Comparison of ENCODE assay signal across 9 cellular contexts in genomic region chr1:41486053-41486891, GRCh38. TPM values are rescaled to one million over a fixed set of nuclear protein-coding genes. Genes with fewer than 3 reads are reported as not detected.
A peak's percentile ranks its signal among the peaks of the same experiment; 100 is the strongest.
DNase-seq lines count a peak whose midpoint lies in the region; ATAC-seq, FAIRE-seq and TF ChIP-seq lines count a peak whose summit lies in the region.
"Had no signal": no experiment of that assay in that cellular context is flagged by ENCODE, and none has a peak within 500 bp of the region (broad histone marks: within the 10 kb centered on the region; RNA-seq: fewer than 3 reads in every experiment).

No MANE protein-coding gene starts in this region.

- H3K4me1 Mint-ChIP-seq in brain = peaks cover 83% of the 10 kb centered on the region

- peak overlapping the region; percentile 29 to 61 (median 47) for H3K4me3 Mint-ChIP-seq in brain

- peak; percentile 54 for ATAC-seq in HG02852 (IDR thresholded peaks at IDR 0.05; ENCODE audit: unreplicated experiment)
- ATAC-seq in omental fat pad (ENCODE audit: low FRiP score) = peak; percentile 22
- no peak for ATAC-seq in HG03159 (IDR thresholded peaks at IDR 0.05; ENCODE audit: unreplicated experiment)
- ATAC-seq in HG03571 (IDR thresholded peaks at IDR 0.05; ENCODE audit: unreplicated experiment) = no peak
- ATAC-seq in GM21526 (IDR thresholded peaks at IDR 0.05; ENCODE audit: low FRiP score, unreplicated experiment) = no peak

- peaks cover 19% of the 10 kb centered on the region for H3K27me3 Mint-ChIP-seq in brain

- no peaks in the 10 kb centered on the region for H3K36me3 Mint-ChIP-seq in brain

- H3K27ac Mint-ChIP-seq in brain = peak overlapping the region; percentile 50 to 92 (median 87)

- peak; percentile 96 for FAIRE-seq in G401.6 (lab: Jason Lieb, UNC)

- DNase-seq in omental fat pad (ENCODE audit: low spot score) = no peak
- DNase-seq in DMS53 (lab: John Stamatoyannopoulos, UW) = no peak

- H3K9me3 Mint-ChIP-seq in brain = peaks cover 0 to 2% (median 0%) of the 10 kb centered on the region in 5 experiments

- no peak for TF ChIP-seq CTCF in brain (conservative IDR thresholded peaks at IDR 0.05)
- no peak for TF ChIP-seq CTCF in omental fat pad (IDR thresholded peaks at IDR 0.05)

RNA-seq across cellular contexts. Expression of gene EDN2, which starts 1.8 kb away (rescaled TPM):
- not detected for polyA plus RNA-seq in brain (ENCODE audit: insufficient read depth, low read depth, low replicate concordance)
- not detected for total RNA-seq in omental fat pad
- total RNA-seq: pulmonary artery endothelial cell had no signal

Comparison
In these comparisons a context has a peak if more than half of its experiments do, and no peak if none do; other contexts are left out.
1. ATAC-seq: peak in HG02852 (single experiment) and omental fat pad (single experiment); none in HG03159 (single experiment), HG03571 (single experiment) and GM21526 (single experiment).